15 cellular contexts compared by ENCODE assay signal in genomic region chr6:35292494-35292893, GRCh38.
"Had no signal": no experiment of that assay in that cellular context is flagged by ENCODE, and none has a peak within 500 bp of the region (broad histone marks: within the 10 kb centered on the region; RNA-seq: fewer than 3 reads in every experiment).

No MANE protein-coding gene starts in this region.

- DNase-seq: activated CD8-positive, alpha-beta memory T cell treated with anti-CD3 and anti-CD28 coated beads, Interleukin-2, amount 50 U/mL, for 48 hours; activated CD8-positive, alpha-beta T cell treated with anti-CD3 and anti-CD28 coated beads for 36 hours; activated naive CD4-positive, alpha-beta T cell treated with anti-CD3 and anti-CD28 coated beads, Interleukin-2, amount 10 ng/mL, durations not matched to agents 7 days and 5 days; caudate nucleus; effector CD4-positive, alpha-beta T cell; foreskin keratinocyte; head of caudate nucleus; left colon; stimulated activated CD4-positive, alpha-beta T cell treated with anti-CD3 and anti-CD28 coated beads, Interleukin-12 subunit alpha, Interleukin-12 subunit beta, amount 100 ng/mL, for 4 hours; stimulated activated naive CD8-positive, alpha-beta T cell treated with anti-CD3 and anti-CD28 coated beads, Interleukin-15, Interleukin-2, amounts not matched to agents 100 U/mL and 50 U/mL, for 24 hours; testis had no signal

- H3K4me1 ChIP-seq: foreskin keratinocyte, testis had no signal

- H3K9me3 Mint-ChIP-seq: activated CD8-positive, alpha-beta T cell treated with anti-CD3 and anti-CD28 coated beads for 36 hours; activated naive CD4-positive, alpha-beta T cell treated with anti-CD3 and anti-CD28 coated beads, Interleukin-2, amount 10 ng/mL, durations not matched to agents 7 days and 5 days; natural killer cell treated with Interleukin-12 subunit alpha and Interleukin-12 subunit beta and Interleukin-15 and Interleukin-18, amount 100 ng/mL, for 72 hours; T-helper 2 cell treated with Interferon-gamma antibody and Interleukin-4, amounts not matched to agents 5 μg/mL and 100 μg/mL, for 36 hours had no signal

- H3K27me3 ChIP-seq: foreskin keratinocyte, testis had no signal

- ATAC-seq: activated CD4-positive, CD25-positive, alpha-beta regulatory T cell treated with anti-CD3 and anti-CD28 coated beads, Interleukin-2, amount 50 U/mL, for 24 hours; activated CD8-positive, alpha-beta T cell treated with anti-CD3 and anti-CD28 coated beads for 36 hours; foreskin keratinocyte; left colon; natural killer cell treated with Interleukin-12 subunit alpha and Interleukin-12 subunit beta and Interleukin-15 and Interleukin-18, amount 100 ng/mL, for 72 hours; stimulated activated naive CD8-positive, alpha-beta T cell treated with anti-CD3 and anti-CD28 coated beads, Interleukin-15, Interleukin-2, amounts not matched to agents 100 U/mL and 50 U/mL, for 24 hours had no signal

- H3K27ac Mint-ChIP-seq: activated CD8-positive, alpha-beta T cell treated with anti-CD3 and anti-CD28 coated beads for 36 hours; activated naive CD4-positive, alpha-beta T cell treated with anti-CD3 and anti-CD28 coated beads, Interleukin-2, amount 10 ng/mL, durations not matched to agents 7 days and 5 days; natural killer cell treated with Interleukin-12 subunit alpha and Interleukin-12 subunit beta and Interleukin-15 and Interleukin-18, amount 100 ng/mL, for 72 hours; T-helper 2 cell treated with Interferon-gamma antibody and Interleukin-4, amounts not matched to agents 5 μg/mL and 100 μg/mL, for 36 hours had no signal

- H3K27me3 Mint-ChIP-seq: activated CD8-positive, alpha-beta T cell treated with anti-CD3 and anti-CD28 coated beads for 36 hours; activated naive CD4-positive, alpha-beta T cell treated with anti-CD3 and anti-CD28 coated beads, Interleukin-2, amount 10 ng/mL, durations not matched to agents 7 days and 5 days; natural killer cell treated with Interleukin-12 subunit alpha and Interleukin-12 subunit beta and Interleukin-15 and Interleukin-18, amount 100 ng/mL, for 72 hours had no signal

- H3K27ac ChIP-seq: coronary artery, foreskin keratinocyte, testis had no signal

- H3K9me3 ChIP-seq: testis had no signal

- H3K4me3 ChIP-seq: coronary artery, testis had no signal

- H3K4me3 Mint-ChIP-seq: activated CD8-positive, alpha-beta T cell treated with anti-CD3 and anti-CD28 coated beads for 36 hours; activated naive CD4-positive, alpha-beta T cell treated with anti-CD3 and anti-CD28 coated beads, Interleukin-2, amount 10 ng/mL, durations not matched to agents 7 days and 5 days; natural killer cell treated with Interleukin-12 subunit alpha and Interleukin-12 subunit beta and Interleukin-15 and Interleukin-18, amount 100 ng/mL, for 72 hours; T-helper 2 cell treated with Interferon-gamma antibody and Interleukin-4, amounts not matched to agents 5 μg/mL and 100 μg/mL, for 36 hours had no signal
